17 cellular contexts compared by ENCODE assay signal in genomic region chr16:78551487-78552085, GRCh38.
DNase-seq lines count a peak whose midpoint lies in the region.
"Had no signal": no experiment of that assay in that cellular context is flagged by ENCODE, and none has a peak within 500 bp of the region (broad histone marks: within the 10 kb centered on the region; RNA-seq: fewer than 3 reads in every experiment).

No MANE protein-coding gene starts in this region.

- 0 out of 2 replicates have a peak, but pooled peaks cover 6% of the 10 kb centered on the region for H3K27me3 ChIP-seq in iPS-20b (ENCODE audit: insufficient read depth, low read length)

- no peaks in the 10 kb centered on the region for H3K9me3 ChIP-seq in iPS-20b (ENCODE audit: insufficient read depth, low read depth, low read length)

- H3K36me3 Mint-ChIP-seq in immature natural killer cell = peaks cover 0 to 3% (median 0%) of the 10 kb centered on the region in 3 donors
- H3K36me3 Mint-ChIP-seq: stimulated activated memory B cell treated with anti-CD40 and anti-IgM and Interleukin-4, amounts not matched to agents 10 μg/mL and 1 μg/mL and 100 μg/mL, for 72 hours had no signal

- H3K27ac ChIP-seq in iPS-20b (ENCODE audit: low read length) = no peak overlapping the region

- peaks cover 13 to 20% of the 10 kb centered on the region in 2 donors for H3K4me1 Mint-ChIP-seq in immature natural killer cell
- H3K4me1 Mint-ChIP-seq: stimulated activated memory B cell treated with anti-CD40 and anti-IgM and Interleukin-4, amounts not matched to agents 10 μg/mL and 1 μg/mL and 100 μg/mL, for 72 hours had no signal

- H3K36me3 ChIP-seq in iPS-20b (ENCODE audit: insufficient read depth, low read depth, low read length) = no peaks in the 10 kb centered on the region

- no peaks in the 10 kb centered on the region for H3K9me3 Mint-ChIP-seq in immature natural killer cell
- H3K9me3 Mint-ChIP-seq: activated CD8-positive, alpha-beta T cell treated with anti-CD3 and anti-CD28 coated beads for 36 hours; stimulated activated memory B cell treated with anti-CD40 and anti-IgM and Interleukin-4, amounts not matched to agents 10 μg/mL and 1 μg/mL and 100 μg/mL, for 72 hours had no signal

- H3K27ac Mint-ChIP-seq in immature natural killer cell = no peak overlapping the region
- H3K27ac Mint-ChIP-seq: activated CD8-positive, alpha-beta T cell treated with anti-CD3 and anti-CD28 coated beads for 36 hours; stimulated activated memory B cell treated with anti-CD40 and anti-IgM and Interleukin-4, amounts not matched to agents 10 μg/mL and 1 μg/mL and 100 μg/mL, for 72 hours had no signal

- no peaks in the 10 kb centered on the region for H3K27me3 Mint-ChIP-seq in immature natural killer cell (ENCODE audit: low read depth in 3 of 3)
- H3K27me3 Mint-ChIP-seq: activated CD8-positive, alpha-beta T cell treated with anti-CD3 and anti-CD28 coated beads for 36 hours; stimulated activated memory B cell treated with anti-CD40 and anti-IgM and Interleukin-4, amounts not matched to agents 10 μg/mL and 1 μg/mL and 100 μg/mL, for 72 hours had no signal

- no peak overlapping the region for H3K4me3 Mint-ChIP-seq in immature natural killer cell
- H3K4me3 Mint-ChIP-seq: activated CD8-positive, alpha-beta T cell treated with anti-CD3 and anti-CD28 coated beads for 36 hours; stimulated activated memory B cell treated with anti-CD40 and anti-IgM and Interleukin-4, amounts not matched to agents 10 μg/mL and 1 μg/mL and 100 μg/mL, for 72 hours had no signal

- DNase-seq in DMS53 (lab: John Stamatoyannopoulos, UW) = peak; percentile 97
- peak; percentile 94 for DNase-seq in NCI-H1417 treated with DMSO at 0.1 percent for 48 hours (lab: John Stamatoyannopoulos, UW)
- DNase-seq in NCI-H345 treated with DMSO at 0.1 percent for 48 hours (lab: John Stamatoyannopoulos, UW; ENCODE audit: unreplicated experiment) = peak; percentile 92
- no peak for DNase-seq in activated gamma-delta T cell (lab: John Stamatoyannopoulos, UW)
- no peak for DNase-seq in cortex of kidney (lab: John Stamatoyannopoulos, UW)
- no peak for DNase-seq in immature natural killer cell
- DNase-seq in posterior vena cava (ENCODE audit: low spot score) = no peak
- DNase-seq: activated CD8-positive, alpha-beta T cell treated with anti-CD3 and anti-CD28 coated beads for 36 hours; activated naive CD4-positive, alpha-beta T cell; effector memory CD4-positive, alpha-beta T cell; foreskin melanocyte; IMR-90; NCI-H226; stimulated activated CD4-positive, alpha-beta T cell treated with anti-CD3 and anti-CD28 coated beads, Interleukin-4, amount 100 ng/mL, for 24 hours; T-helper 9 cell had no signal

- intact Hi-C loops in posterior vena cava (cut with DNase I) = no loop called here

- peaks cover 16% of the 10 kb centered on the region; the same call in 1 of the 2 replicates for H3K4me1 ChIP-seq in iPS-20b (ENCODE audit: insufficient read depth, low read length)

- H3K4me3 ChIP-seq in iPS-20b (ENCODE audit: low read length) = peak overlapping the region; percentile 47

- H3K9ac ChIP-seq in iPS-20b (ENCODE audit: low read depth, low read length) = no peak overlapping the region; the same call in 1 of the 2 replicates

Comparison
In these comparisons a context has a peak if more than half of its experiments do, and no peak if none do; other contexts are left out.
1. DNase-seq: peak in DMS53 (single experiment), NCI-H1417 treated with DMSO at 0.1 percent for 48 hours (single experiment) and NCI-H345 treated with DMSO at 0.1 percent for 48 hours (single experiment); none in activated gamma-delta T cell (single experiment), cortex of kidney (single experiment), immature natural killer cell (0 of 3) and posterior vena cava (single experiment).